In the genomic region with DNA sequence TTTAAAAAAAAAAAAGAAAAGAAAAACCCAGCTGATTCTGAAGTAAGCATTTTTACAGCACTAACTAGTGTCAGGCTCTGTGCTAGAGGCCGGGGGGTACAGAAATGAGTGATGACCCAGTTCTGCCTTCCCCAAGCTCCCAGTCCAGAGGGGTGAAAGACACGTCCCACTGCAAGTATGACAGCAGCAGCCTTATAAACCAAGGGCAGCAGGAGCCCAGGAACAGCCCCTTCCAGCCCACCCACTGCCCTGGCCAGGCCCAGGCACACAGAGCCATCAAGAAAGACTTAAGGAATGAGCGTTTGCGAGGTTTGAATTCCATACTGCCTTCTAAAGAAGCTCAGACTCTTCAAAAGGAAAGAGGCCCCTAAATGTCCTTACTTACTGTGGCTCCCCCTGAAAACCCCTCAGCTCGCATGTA, we compare ENCODE assay signal across 10 cellular contexts. TPM values are rescaled to one million over a fixed set of nuclear protein-coding genes. Genes with fewer than 3 reads are reported as not detected.
DNase-seq lines count a peak whose midpoint lies in the region; ATAC-seq and TF ChIP-seq lines count a peak whose summit lies in the region.
"Had no signal": no experiment of that assay in that cellular context is flagged by ENCODE, and none has a peak within 500 bp of the region (broad histone marks: within the 10 kb centered on the region; RNA-seq: fewer than 3 reads in every experiment).

No MANE protein-coding gene starts in this region.

- H3K9me3 ChIP-seq in A673 (ENCODE audit: low read depth, low read length, poor library complexity, severe bottlenecking) (no peaks in the 10 kb centered on the region), HAP-1 (no peaks in the 10 kb centered on the region)

- in situ Hi-C loops in HAP-1 (cut with MboI; ENCODE audit: low sequenced_read_pairs) = no loop called here

- no peaks in the 10 kb centered on the region for H3K27me3 Mint-ChIP-seq in naive thymus-derived CD8-positive, alpha-beta T cell

- H3K36me3 ChIP-seq in A673 (ENCODE audit: insufficient read depth, low read length, poor library complexity, severe bottlenecking) = no peaks in the 10 kb centered on the region
- no peaks in the 10 kb centered on the region for H3K36me3 ChIP-seq in HAP-1 (replicated peaks)

- H3K9me3 Mint-ChIP-seq in naive thymus-derived CD8-positive, alpha-beta T cell = no peaks in the 10 kb centered on the region

- H3K4me3 Mint-ChIP-seq in naive thymus-derived CD8-positive, alpha-beta T cell = peak overlapping the region in 5 of 10 donors; percentile 3 to 40 (median 30)

- BruUV-seq in A673 (replicated peaks; lab: Mats Ljungman, UMichigan) = no TSS peak

- DNase-seq in A673 (ENCODE audit: low spot score) = no peak
- DNase-seq in HAP-1 (ENCODE audit: low spot score in 2 of 2) = peak; percentile 40 to 45
- DNase-seq in dorsolateral prefrontal cortex = no peak
- no peak for DNase-seq in naive thymus-derived CD8-positive, alpha-beta T cell
- no peak for DNase-seq in SKM-1 treated with dmso at 0.1 percent for 144 hours (lab: John Stamatoyannopoulos, UW; ENCODE audit: unreplicated experiment)
- DNase-seq in SHP77 treated with DMSO at 0.1 percent for 48 hours (lab: John Stamatoyannopoulos, UW) = no peak
- DNase-seq in NCI-H345 (lab: John Stamatoyannopoulos, UW) = no peak

- H3K36me3 Mint-ChIP-seq in naive thymus-derived CD8-positive, alpha-beta T cell = peaks cover 0 to 19% (median 6%) of the 10 kb centered on the region in 3 donors

- no peak for ATAC-seq in naive thymus-derived CD8-positive, alpha-beta T cell
- no peak for ATAC-seq in HG02678 (IDR thresholded peaks at IDR 0.05; ENCODE audit: unreplicated experiment)
- ATAC-seq: K562 had no signal

- H3K27ac ChIP-seq in A673 (ENCODE audit: low read depth, low read length, poor library complexity, severe bottlenecking) = peak overlapping the region; percentile 45
- H3K27ac ChIP-seq in dorsolateral prefrontal cortex = peak overlapping the region in 32 of 59 donors; percentile 1 to 75 (median 52)
- H3K27ac ChIP-seq: VCaP had no signal

- intact Hi-C loops in A673 (cut with micrococcal nuclease; ENCODE audit: unreplicated experiment) (no loop called here), dorsolateral prefrontal cortex (cut with DNase I) (no loop called here)

- CTCF ChIA-PET in A673 (lab: Charles Lee) = interaction anchor here (0.7 to 1.0 kb wide), 2 partner anchors 17 to 106 kb away, joined by 3 read pairs; no protein-coding TSS in a partner anchor

- TF ChIP-seq CTCF in A673 (conservative IDR thresholded peaks at IDR 0.05; ENCODE audit: low read depth, low read length) = no peak
- no peak for TF ChIP-seq CTCF in dorsolateral prefrontal cortex (IDR thresholded peaks at IDR 0.05 in 54 of 56, conservative IDR thresholded peaks at IDR 0.05 in 2 of 56; ENCODE audit: low read depth in 1 of 56, partially characterized antibody in 56 of 56)

- H3K4me1 Mint-ChIP-seq in naive thymus-derived CD8-positive, alpha-beta T cell = peaks cover 43 to 88% (median 73%) of the 10 kb centered on the region in 4 donors

- H3K27me3 ChIP-seq in A673 (replicated peaks; ENCODE audit: insufficient read depth, low read depth, low read length, poor library complexity) = no peaks in the 10 kb centered on the region
- H3K27me3 ChIP-seq in HAP-1 (ENCODE audit: low read depth) = no peaks in the 10 kb centered on the region
- H3K27me3 ChIP-seq in dorsolateral prefrontal cortex = no peaks in the 10 kb centered on the region

- H3K4me1 ChIP-seq in A673 (ENCODE audit: insufficient read depth, low read length, poor library complexity, severe bottlenecking) (peaks cover 26% of the 10 kb centered on the region), HAP-1 (peaks cover 47% of the 10 kb centered on the region)

- H3K27ac Mint-ChIP-seq in naive thymus-derived CD8-positive, alpha-beta T cell = peak overlapping the region in 9 of 10 donors; percentile 38 to 87 (median 70)

- POLR2A ChIA-PET in A673 (lab: Charles Lee; ENCODE audit: low non-redundant PET) = interaction anchor here (0.7 to 1.0 kb wide), 2 partner anchors 10 to 81 kb away, joined by 4 to 9 read pairs; partner anchors contain the start of gene TRERF1
- POLR2A ChIA-PET in naive thymus-derived CD8-positive, alpha-beta T cell (lab: Charles Lee) = interaction anchor here (0.5 to 5.5 kb wide), 8 partner anchors 9 to 166 kb away, joined by 3 to 32 read pairs (median 4); partner anchors contain the start of gene TRERF1

- H3K4me3 ChIP-seq in A673 (ENCODE audit: low read depth, low read length, poor library complexity, severe bottlenecking) (no peak overlapping the region), HAP-1 (no peak overlapping the region), dorsolateral prefrontal cortex (peak overlapping the region in 4 of 59 donors; percentile 16 to 35 (median 30))
- H3K4me3 ChIP-seq: K562 had no signal

RNA-seq across cellular contexts. Expression of gene TRERF1, which starts 10.1 kb away (rescaled TPM):
- total RNA-seq in A673 (2021) (9.5 and 10.8 TPM in 2 replicates), dorsolateral prefrontal cortex (10 to 100 TPM in 105 of 120 experiments, 1 to 10 TPM in 15; 4.2 to 21.8 (median 13.7) TPM)
- 10 to 100 TPM; 17.5 to 18.2 TPM for total RNA-seq in naive thymus-derived CD8-positive, alpha-beta T cell
- polyA plus RNA-seq in naive thymus-derived CD8-positive, alpha-beta T cell = 1 to 10 TPM; 3.8 to 7.1 (median 5.4) TPM

Comparison
In these comparisons a context has a peak if more than half of its experiments do, and no peak if none do; other contexts are left out.
1. DNase-seq: peak in HAP-1 (2 of 2); none in A673 (single experiment), dorsolateral prefrontal cortex (0 of 10), naive thymus-derived CD8-positive, alpha-beta T cell (0 of 10), SKM-1 treated with dmso at 0.1 percent for 144 hours (single experiment), SHP77 treated with DMSO at 0.1 percent for 48 hours (single experiment) and NCI-H345 (single experiment).